ENCODE assay signal across 24 cellular contexts in the genomic region with DNA sequence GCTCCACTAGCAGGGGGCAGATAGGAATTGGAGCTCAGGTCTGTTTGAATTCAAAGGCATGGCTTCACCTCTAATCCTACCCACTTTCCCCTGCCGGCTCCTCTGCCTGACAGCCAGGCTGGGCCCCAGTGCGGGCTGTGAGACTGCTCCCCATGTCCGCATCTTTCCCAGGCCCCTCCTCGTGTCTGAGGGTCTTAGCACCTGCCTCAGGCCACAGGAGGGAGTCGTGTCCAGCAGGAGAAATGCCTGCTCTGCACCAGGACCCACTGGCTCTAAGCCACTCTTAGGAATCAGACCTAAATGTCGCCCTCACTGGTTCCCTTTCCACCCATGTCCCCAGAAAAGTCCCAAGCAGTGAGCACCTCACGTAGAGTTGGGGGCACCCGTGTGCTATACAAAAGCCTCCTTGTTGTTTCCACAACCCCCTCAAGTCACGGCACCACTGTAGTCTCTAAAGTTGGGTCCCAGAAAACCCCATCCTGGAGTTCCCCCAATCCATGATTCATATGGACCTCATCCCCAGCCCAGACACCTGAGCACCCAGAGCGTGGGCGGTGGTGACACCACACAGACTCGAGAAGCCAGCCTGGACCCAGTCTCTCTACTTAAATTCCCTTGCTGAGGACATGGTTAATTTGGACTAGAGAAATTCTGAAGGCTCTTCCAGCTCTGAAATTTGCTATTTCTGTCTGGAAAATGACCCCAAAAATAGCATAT.
DNase-seq lines count a peak whose midpoint lies in the region; ATAC-seq and FAIRE-seq lines count a peak whose summit lies in the region.
"Had no signal": no experiment of that assay in that cellular context is flagged by ENCODE, and none has a peak within 500 bp of the region (broad histone marks: within the 10 kb centered on the region; RNA-seq: fewer than 3 reads in every experiment).

No MANE protein-coding gene starts in this region.

- H3K36me3 ChIP-seq in small intestine (ENCODE audit: control insufficient read depth in 2 of 2, insufficient read depth in 2 of 2, low read length in 2 of 2): no peaks in the 10 kb centered on the region
- H3K36me3 ChIP-seq: prostate gland, spleen had no signal

- no peak overlapping the region for H3K27ac Mint-ChIP-seq in activated CD4-positive, alpha-beta memory T cell treated with anti-CD3 and anti-CD28 coated beads for 36 hours
- no peak overlapping the region for H3K27ac Mint-ChIP-seq in activated CD4-positive, alpha-beta memory T cell treated with anti-CD3 and anti-CD28 coated beads, Interleukin-2, amount 10 ng/mL, durations not matched to agents 7 days and 5 days
- peak overlapping the region; percentile 14 for H3K27ac Mint-ChIP-seq in T-helper 17 cell
- H3K27ac Mint-ChIP-seq: activated naive CD4-positive, alpha-beta T cell treated with anti-CD3 and anti-CD28 coated beads, Interleukin-2, amount 50 U/mL, for 24 hours; dendritic cell treated with granulocyte-macrophage colony-stimulating factor and Interleukin-4, amounts not matched to agents 40 ng/mL and 50 ng/mL, for 4 days; natural killer cell had no signal

- no peak overlapping the region for H3K4me3 ChIP-seq in small intestine (ENCODE audit: low read depth in 1 of 2, low read length in 2 of 2)
- H3K4me3 ChIP-seq: GM12878, prostate gland, spleen, testis had no signal

- no peaks in the 10 kb centered on the region for H3K36me3 Mint-ChIP-seq in activated CD4-positive, alpha-beta memory T cell treated with anti-CD3 and anti-CD28 coated beads for 36 hours
- H3K36me3 Mint-ChIP-seq in activated CD4-positive, alpha-beta memory T cell treated with anti-CD3 and anti-CD28 coated beads, Interleukin-2, amount 10 ng/mL, durations not matched to agents 7 days and 5 days (ENCODE audit: low read depth): no peaks in the 10 kb centered on the region
- H3K36me3 Mint-ChIP-seq in T-helper 17 cell (ENCODE audit: low read depth): peaks cover under 1% of the 10 kb centered on the region
- H3K36me3 Mint-ChIP-seq: activated naive CD4-positive, alpha-beta T cell treated with anti-CD3 and anti-CD28 coated beads, Interleukin-2, amount 50 U/mL, for 24 hours; brain; CD4-positive, CD25-positive, alpha-beta regulatory T cell; natural killer cell had no signal

- no peak for FAIRE-seq in small intestine (lab: Jason Lieb, UNC)
- FAIRE-seq: GM12878 had no signal

- peaks cover 2% of the 10 kb centered on the region for H3K27me3 Mint-ChIP-seq in activated CD4-positive, alpha-beta memory T cell treated with anti-CD3 and anti-CD28 coated beads for 36 hours
- peaks cover 3% of the 10 kb centered on the region for H3K27me3 Mint-ChIP-seq in activated CD4-positive, alpha-beta memory T cell treated with anti-CD3 and anti-CD28 coated beads, Interleukin-2, amount 10 ng/mL, durations not matched to agents 7 days and 5 days
- H3K27me3 Mint-ChIP-seq in T-helper 17 cell: peaks cover 34% of the 10 kb centered on the region
- H3K27me3 Mint-ChIP-seq: CD4-positive, CD25-positive, alpha-beta regulatory T cell had no signal

- intact Hi-C loops in activated CD4-positive, alpha-beta memory T cell treated with anti-CD3 and anti-CD28 coated beads for 36 hours (cut with micrococcal nuclease): no loop called here

- POLR2A ChIA-PET in activated CD4-positive, alpha-beta memory T cell treated with anti-CD3 and anti-CD28 coated beads for 36 hours (lab: Charles Lee): no interaction called here
- POLR2A ChIA-PET in activated CD4-positive, alpha-beta memory T cell treated with anti-CD3 and anti-CD28 coated beads, Interleukin-2, amount 10 ng/mL, durations not matched to agents 7 days and 5 days (lab: Charles Lee): no interaction called here

- WGBS in small intestine, 3 donors: 86 to 88% (median 87%) methylated on average over 12 of the region's 12 CpGs

- no peaks in the 10 kb centered on the region for H3K4me1 ChIP-seq in small intestine (ENCODE audit: control insufficient read depth in 2 of 2, insufficient read depth in 1 of 2, low read depth in 1 of 2, low read length in 1 of 2)
- H3K4me1 ChIP-seq: prostate gland, testis had no signal

- no peak overlapping the region for H3K4me3 Mint-ChIP-seq in activated CD4-positive, alpha-beta memory T cell treated with anti-CD3 and anti-CD28 coated beads for 36 hours
- no peak overlapping the region for H3K4me3 Mint-ChIP-seq in activated CD4-positive, alpha-beta memory T cell treated with anti-CD3 and anti-CD28 coated beads, Interleukin-2, amount 10 ng/mL, durations not matched to agents 7 days and 5 days
- no peak overlapping the region for H3K4me3 Mint-ChIP-seq in T-helper 17 cell
- H3K4me3 Mint-ChIP-seq: activated naive CD4-positive, alpha-beta T cell treated with anti-CD3 and anti-CD28 coated beads, Interleukin-2, amount 50 U/mL, for 24 hours; brain; CD4-positive, CD25-positive, alpha-beta regulatory T cell; dendritic cell treated with granulocyte-macrophage colony-stimulating factor and Interleukin-4, amounts not matched to agents 40 ng/mL and 50 ng/mL, for 4 days; natural killer cell had no signal

- DNase-seq in activated CD4-positive, alpha-beta memory T cell treated with anti-CD3 and anti-CD28 coated beads for 36 hours: peak; percentile 48
- DNase-seq in activated CD4-positive, alpha-beta memory T cell treated with anti-CD3 and anti-CD28 coated beads, Interleukin-2, amount 10 ng/mL, durations not matched to agents 7 days and 5 days: no peak
- DNase-seq in T-helper 17 cell: no peak
- peak; percentile 44 for DNase-seq in islet precursor cell
- peak in 2 of 3 donors; percentile 9 to 19 for DNase-seq in stimulated activated CD4-positive, alpha-beta T cell treated with anti-CD3 and anti-CD28 coated beads, TNF-alpha, amount 100 ng/mL, for 48 hours (ENCODE audit: low read depth in 3 of 3)
- no peak for DNase-seq in occipital lobe (lab: John Stamatoyannopoulos, UW)
- DNase-seq in small intestine: no peak
- DNase-seq: ACHN; CD4-positive, CD25-positive, alpha-beta regulatory T cell; foreskin melanocyte; GF-D8; KG1; mesendoderm; natural killer cell; NCI-H2029; spleen; testis had no signal

- CTCF ChIA-PET in activated CD4-positive, alpha-beta memory T cell treated with anti-CD3 and anti-CD28 coated beads for 36 hours (lab: Charles Lee): no interaction called here
- CTCF ChIA-PET in activated CD4-positive, alpha-beta memory T cell treated with anti-CD3 and anti-CD28 coated beads, Interleukin-2, amount 10 ng/mL, durations not matched to agents 7 days and 5 days (lab: Charles Lee): no interaction called here

- no peak overlapping the region for H3K27ac ChIP-seq in small intestine (ENCODE audit: low read depth in 1 of 2, low read length in 1 of 2)
- H3K27ac ChIP-seq: epithelial cell of prostate, prostate gland, testis had no signal

- H3K27me3 ChIP-seq in small intestine (ENCODE audit: control insufficient read depth in 2 of 2, insufficient read depth in 2 of 2, low read length in 2 of 2): no peaks in the 10 kb centered on the region
- H3K27me3 ChIP-seq: testis had no signal

- ATAC-seq in T-helper 17 cell (no peak), GM18861 (IDR thresholded peaks at IDR 0.05; ENCODE audit: unreplicated experiment) (no peak)
- ATAC-seq: GM12878 had no signal

- H3K9me3 ChIP-seq in T-helper 17 cell (ENCODE audit: control insufficient read depth, low read length, poor library complexity, severe bottlenecking): no peaks in the 10 kb centered on the region
- no peaks in the 10 kb centered on the region for H3K9me3 ChIP-seq in small intestine (ENCODE audit: control insufficient read depth, low read depth)
- H3K9me3 ChIP-seq: prostate gland, spleen, testis had no signal

- no peaks in the 10 kb centered on the region for H3K9me3 Mint-ChIP-seq in activated CD4-positive, alpha-beta memory T cell treated with anti-CD3 and anti-CD28 coated beads for 36 hours
- H3K9me3 Mint-ChIP-seq in activated CD4-positive, alpha-beta memory T cell treated with anti-CD3 and anti-CD28 coated beads, Interleukin-2, amount 10 ng/mL, durations not matched to agents 7 days and 5 days: no peaks in the 10 kb centered on the region
- H3K9me3 Mint-ChIP-seq: activated naive CD4-positive, alpha-beta T cell treated with anti-CD3 and anti-CD28 coated beads, Interleukin-2, amount 50 U/mL, for 24 hours; brain; dendritic cell treated with granulocyte-macrophage colony-stimulating factor and Interleukin-4, amounts not matched to agents 40 ng/mL and 50 ng/mL, for 4 days; natural killer cell had no signal

- H3K4me1 Mint-ChIP-seq in activated CD4-positive, alpha-beta memory T cell treated with anti-CD3 and anti-CD28 coated beads for 36 hours (ENCODE audit: low read depth): no peaks in the 10 kb centered on the region
- H3K4me1 Mint-ChIP-seq in activated CD4-positive, alpha-beta memory T cell treated with anti-CD3 and anti-CD28 coated beads, Interleukin-2, amount 10 ng/mL, durations not matched to agents 7 days and 5 days: no peaks in the 10 kb centered on the region
- H3K4me1 Mint-ChIP-seq in T-helper 17 cell: peaks cover under 1% of the 10 kb centered on the region
- H3K4me1 Mint-ChIP-seq: activated naive CD4-positive, alpha-beta T cell treated with anti-CD3 and anti-CD28 coated beads, Interleukin-2, amount 50 U/mL, for 24 hours; CD4-positive, CD25-positive, alpha-beta regulatory T cell; natural killer cell had no signal

Comparison
In these comparisons a context has a peak if more than half of its experiments do, and no peak if none do; other contexts are left out.
1. DNase-seq: peak in activated CD4-positive, alpha-beta memory T cell treated with anti-CD3 and anti-CD28 coated beads for 36 hours (single experiment), islet precursor cell (single experiment) and stimulated activated CD4-positive, alpha-beta T cell treated with anti-CD3 and anti-CD28 coated beads, TNF-alpha, amount 100 ng/mL, for 48 hours (2 of 3); none in activated CD4-positive, alpha-beta memory T cell treated with anti-CD3 and anti-CD28 coated beads, Interleukin-2, amount 10 ng/mL, durations not matched to agents 7 days and 5 days (single experiment), T-helper 17 cell (0 of 3), occipital lobe (single experiment) and small intestine (single experiment).